In genomic region chr13:19169496-19169895, GRCh38 we compare ENCODE assay signal across 37 cellular contexts. TPM values are rescaled to one million over a fixed set of nuclear protein-coding genes. Genes with fewer than 3 reads are reported as not detected.
"Had no signal": no experiment of that assay in that cellular context is flagged by ENCODE, and none has a peak within 500 bp of the region (broad histone marks: within the 10 kb centered on the region; RNA-seq: fewer than 3 reads in every experiment).

No MANE protein-coding gene starts in this region.

- H3K9me3 ChIP-seq: MG63 had no signal

- H3K9ac ChIP-seq: KMS-11 had no signal

- H3K36me3 ChIP-seq: MG63 had no signal

- H3K4me3 ChIP-seq: MG63 had no signal

- DNase-seq: Karpas-422, Kasumi-1, MG63, MM.1S, MV-4-11, NCI-H1048, NCI-H1092, NCI-H1092 treated with DMSO at 0.1 percent for 48 hours, NCI-H1105, NCI-H1105 treated with DMSO at 0.1 percent for 48 hours, NCI-H1417, NCI-H1417 treated with DMSO at 0.1 percent for 48 hours, NCI-H1436, NCI-H1436 treated with DMSO at 0.1 percent for 48 hours, NCI-H146, NCI-H1694, NCI-H1694 treated with DMSO at 0.1 percent for 48 hours, NCI-H187, NCI-H187 treated with DMSO at 0.1 percent for 48 hours, NCI-H1930, NCI-H2029, NCI-H2029 treated with DMSO at 0.1 percent for 48 hours, NCI-H2081, NCI-H2107, NCI-H2171, NCI-H2171 treated with DMSO at 0.1 percent for 48 hours, NCI-H2227 treated with DMSO at 0.1 percent for 48 hours, NCI-H226, NCI-H345, NCI-H446, NCI-H446 treated with DMSO at 0.1 percent for 48 hours, NCI-H510A, NCI-H510A treated with DMSO at 0.1 percent for 48 hours had no signal

- H3K27ac ChIP-seq: KMS-11 had no signal

RNA-seq across cellular contexts. Expression of gene TUBA3C, which starts 12.1 kb away (rescaled TPM):
- total RNA-seq: LHCN-M2, MCF 10A, NCI-H460 had no signal
